ENCODE assay signal across 9 cellular contexts in the genomic region with DNA sequence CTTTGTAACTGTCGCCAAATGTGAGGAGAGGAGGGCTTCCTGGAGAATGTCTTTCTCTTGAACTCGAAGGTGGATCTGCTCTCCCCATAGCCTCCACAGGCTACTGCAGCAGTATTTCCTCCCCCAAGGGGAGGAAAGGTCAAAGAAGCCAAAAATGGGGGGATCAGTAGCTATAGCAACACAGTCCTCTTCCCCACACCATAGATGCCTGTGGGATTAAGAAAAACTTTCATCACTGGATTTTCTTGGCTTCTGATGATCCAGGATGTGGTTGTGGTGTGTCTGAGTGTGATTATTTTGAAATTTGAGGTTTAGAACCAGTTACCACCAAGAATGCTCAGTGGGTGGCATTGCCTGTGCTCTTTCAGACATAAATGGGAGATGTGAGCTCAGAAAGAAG.
DNase-seq lines count a peak whose midpoint lies in the region; ATAC-seq and TF ChIP-seq lines count a peak whose summit lies in the region.
"Had no signal": no experiment of that assay in that cellular context is flagged by ENCODE, and none has a peak within 500 bp of the region (broad histone marks: within the 10 kb centered on the region; RNA-seq: fewer than 3 reads in every experiment).

No MANE protein-coding gene starts in this region.

- 0 out of 2 replicates have a peak, but pooled peaks cover 4% of the 10 kb centered on the region for H3K36me3 Mint-ChIP-seq in HFFc6 (ENCODE audit: low read depth)
- H3K36me3 Mint-ChIP-seq in glutamatergic neuron (ENCODE audit: unreplicated experiment), result no peaks in the 10 kb centered on the region

- no peaks in the 10 kb centered on the region for H3K27me3 ChIP-seq in kidney epithelial cell (ENCODE audit: control insufficient read depth, insufficient read depth, low read length)

- TF ChIP-seq CTCF in HFFc6 (IDR thresholded peaks at IDR 0.05) (no peak), kidney epithelial cell (IDR thresholded peaks at IDR 0.05; ENCODE audit: insufficient read depth, low read length, poor library complexity, severe bottlenecking) (no peak), glutamatergic neuron (IDR thresholded peaks at IDR 0.05; ENCODE audit: partially characterized antibody, unreplicated experiment) (no peak)

- no peaks in the 10 kb centered on the region for H3K36me3 ChIP-seq in kidney epithelial cell (ENCODE audit: control insufficient read depth, insufficient read depth, low read length)
- H3K36me3 ChIP-seq: HAP-1 had no signal

- H3K27ac Mint-ChIP-seq in HFFc6 (no peak overlapping the region), glutamatergic neuron (ENCODE audit: unreplicated experiment) (no peak overlapping the region)

- DNase-seq in GM03348 (ENCODE audit: low spot score) (peak; percentile 65), HFFc6 (peak; percentile 21), RPMI7951 (ENCODE audit: low read depth) (peak; percentile 61), kidney epithelial cell (ENCODE audit: low read depth) (peak; percentile 65), glutamatergic neuron (no peak), substantia nigra (lab: John Stamatoyannopoulos, UW) (no peak), NCI-H128 (lab: John Stamatoyannopoulos, UW; ENCODE audit: unreplicated experiment) (no peak)

- ATAC-seq in HG02623 (IDR thresholded peaks at IDR 0.05; ENCODE audit: unreplicated experiment), result no peak

- no peak overlapping the region for H3K27ac ChIP-seq in substantia nigra (ENCODE audit: low read depth, low read length, poor library complexity, severe bottlenecking)

- H3K9me3 Mint-ChIP-seq in HFFc6 (no peaks in the 10 kb centered on the region), glutamatergic neuron (ENCODE audit: unreplicated experiment) (peaks cover 3% of the 10 kb centered on the region)

- no peak overlapping the region for H3K4me3 Mint-ChIP-seq in HFFc6
- H3K4me3 Mint-ChIP-seq in glutamatergic neuron (ENCODE audit: unreplicated experiment), result no peak overlapping the region

- peaks cover 32% of the 10 kb centered on the region for H3K4me1 Mint-ChIP-seq in HFFc6 (ENCODE audit: low read depth)
- peaks cover 40% of the 10 kb centered on the region for H3K4me1 Mint-ChIP-seq in glutamatergic neuron (ENCODE audit: low read depth, unreplicated experiment)

- no peak overlapping the region for H3K4me3 ChIP-seq in kidney epithelial cell (ENCODE audit: low read depth, low read length)
- H3K4me3 ChIP-seq: HAP-1 had no signal

- H3K27me3 Mint-ChIP-seq in HFFc6 (ENCODE audit: insufficient read depth) (peaks cover 20% of the 10 kb centered on the region), glutamatergic neuron (ENCODE audit: unreplicated experiment) (no peaks in the 10 kb centered on the region)

Comparison
In these comparisons a context has a peak if more than half of its experiments do, and no peak if none do; other contexts are left out.
1. DNase-seq: peak in GM03348 (single experiment), HFFc6 (single experiment), RPMI7951 (single experiment) and kidney epithelial cell (single experiment); none in glutamatergic neuron (single experiment), substantia nigra (0 of 49) and NCI-H128 (single experiment).